Comparison of ENCODE assay signal across 19 cellular contexts in the genomic region with DNA sequence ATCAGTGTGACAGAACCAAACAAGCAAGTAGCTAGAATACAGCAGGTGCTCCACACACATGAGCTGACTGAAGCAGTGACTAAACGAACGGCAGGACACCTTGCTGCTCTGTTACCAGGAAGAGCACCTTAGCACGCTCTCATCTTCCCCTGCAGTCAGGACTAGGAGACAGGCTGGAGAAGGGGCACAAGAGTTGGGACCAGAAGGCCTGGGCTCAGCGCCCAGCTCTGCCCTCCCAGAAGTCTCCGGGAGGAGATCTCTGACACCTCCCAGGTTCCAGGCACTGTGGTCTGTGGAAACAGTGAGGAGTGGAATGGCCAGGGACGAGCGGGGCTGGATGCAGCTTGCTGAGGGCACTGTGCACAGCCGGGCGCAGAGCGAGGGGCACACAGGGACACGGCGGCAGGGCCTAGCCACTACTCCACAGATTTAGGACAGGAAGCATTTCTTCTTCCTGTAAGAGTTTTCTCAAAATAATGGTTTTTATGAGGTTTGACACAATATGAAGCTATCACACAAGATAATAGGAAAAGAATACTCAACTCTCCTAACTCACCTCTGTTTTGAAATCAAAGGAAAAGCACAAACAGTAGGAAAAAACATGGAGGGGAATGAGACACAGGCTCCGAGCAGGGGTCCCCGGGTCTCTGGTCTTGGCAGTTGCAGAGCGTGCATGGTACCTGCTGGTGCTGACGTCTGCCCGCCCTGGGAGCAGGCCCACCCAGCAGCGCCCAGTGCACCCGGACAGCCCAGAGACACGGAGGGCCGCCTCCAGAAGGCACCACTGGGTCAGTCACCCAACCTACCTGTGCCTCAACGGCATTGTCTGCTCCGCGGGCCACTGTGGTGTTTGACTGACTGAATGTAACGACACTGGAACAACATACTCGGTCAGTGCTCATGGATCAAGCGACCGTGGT.
"Had no signal": no experiment of that assay in that cellular context is flagged by ENCODE, and none has a peak within 500 bp of the region (broad histone marks: within the 10 kb centered on the region; RNA-seq: fewer than 3 reads in every experiment).

No MANE protein-coding gene starts in this region.

- H3K4me3 Mint-ChIP-seq: immature natural killer cell, naive B cell, nephron had no signal

- H3K27me3 ChIP-seq: gastrocnemius medialis, left lung, ovary, stomach, upper lobe of left lung, uterus had no signal

- H3K27ac Mint-ChIP-seq: immature natural killer cell, nephron, progenitor cell of endocrine pancreas had no signal

- H3K27ac ChIP-seq: coronary artery, gastrocnemius medialis, left lung, ovary, stomach, thoracic aorta, upper lobe of left lung, uterus had no signal

- H3K9me3 ChIP-seq: gastrocnemius medialis, left lung, ovary, stomach, thoracic aorta, upper lobe of left lung, uterus had no signal

- ATAC-seq: esophagus mucosa, gastrocnemius medialis, left lung, right cardiac atrium had no signal

- DNase-seq: effector CD8-positive, alpha-beta T cell; gastrocnemius medialis; immature natural killer cell; left lung; mesendoderm; naive B cell; ovary; small intestine; stimulated activated CD4-positive, alpha-beta T cell treated with anti-CD3 and anti-CD28 coated beads, Interleukin-12 subunit alpha, Interleukin-12 subunit beta, amount 100 ng/mL, for 4 hours; stimulated activated naive CD4-positive, alpha-beta T cell; stomach; uterus had no signal

- H3K9me3 Mint-ChIP-seq: immature natural killer cell, naive B cell, nephron had no signal

- H3K4me1 Mint-ChIP-seq: immature natural killer cell, nephron had no signal

- H3K27me3 Mint-ChIP-seq: naive B cell, progenitor cell of endocrine pancreas had no signal

- H3K4me3 ChIP-seq: coronary artery, gastrocnemius medialis, left lung, ovary, stomach, thoracic aorta, upper lobe of left lung, uterus had no signal
